ENCODE assay signal across 28 cellular contexts in the genomic region with DNA sequence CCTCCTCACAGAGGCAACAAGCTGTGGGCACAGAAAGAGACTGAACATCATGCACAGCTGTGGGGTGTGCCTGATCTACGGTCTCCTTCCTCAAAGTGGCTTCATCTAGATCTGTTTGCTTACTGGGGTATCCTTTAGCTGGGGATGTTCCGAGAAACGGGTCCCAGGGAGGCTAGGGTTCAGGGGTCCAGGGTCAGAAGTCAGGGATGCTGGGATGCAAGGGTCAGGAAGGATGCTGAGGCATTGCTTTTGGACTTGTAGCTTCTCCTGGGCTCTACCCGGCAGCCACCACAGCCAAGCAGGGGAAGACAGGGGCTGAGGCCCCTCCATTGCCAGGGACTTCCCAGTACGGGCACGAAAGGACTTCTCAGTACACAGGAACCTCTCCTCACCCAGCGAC. TPM values are rescaled to one million over a fixed set of nuclear protein-coding genes. Genes with fewer than 3 reads are reported as not detected.
"Had no signal": no experiment of that assay in that cellular context is flagged by ENCODE, and none has a peak within 500 bp of the region (broad histone marks: within the 10 kb centered on the region; RNA-seq: fewer than 3 reads in every experiment).

No MANE protein-coding gene starts in this region.

- H2AFZ ChIP-seq: neural progenitor cell had no signal

- H3K27me3 ChIP-seq: neural progenitor cell, pancreas, right lobe of liver, upper lobe of left lung, vagina had no signal

- H3K27ac ChIP-seq: left lung, neural progenitor cell, pancreas, psoas muscle, right lobe of liver, stomach, suprapubic skin, thoracic aorta, tibial artery, vagina had no signal

- DNase-seq: hippocampal formation; left colon; left lung; mesendoderm; naive B cell; natural killer cell; nephron progenitor cell; pancreas; psoas muscle; right lobe of liver; stimulated activated CD4-positive, alpha-beta T cell treated with anti-CD3 and anti-CD28 coated beads, Interleukin-1b, Interleukin-23, amount 100 ng/mL, for 48 hours; stimulated activated CD4-positive, alpha-beta T cell treated with anti-CD3 and anti-CD28 coated beads, Interleukin-2, amount 100 ng/mL, for 48 hours; stimulated activated CD4-positive, alpha-beta T cell treated with anti-CD3 and anti-CD28 coated beads, Interleukin-4, amount 100 ng/mL, for 4 hours; stimulated activated CD8-positive, alpha-beta memory T cell treated with anti-CD3 and anti-CD28 coated beads, Interleukin-4, amount 100 ng/mL, for 48 hours; stimulated activated naive CD8-positive, alpha-beta T cell treated with anti-CD3 and anti-CD28 coated beads, Interleukin-15, Interleukin-2, amounts not matched to agents 100 U/mL and 50 U/mL, for 24 hours; stomach; upper lobe of left lung had no signal

- H3K4me3 ChIP-seq: left lung, lung, neural progenitor cell, pancreas, psoas muscle, right lobe of liver, smooth muscle cell, stomach, suprapubic skin, thoracic aorta, tibial artery, upper lobe of left lung, vagina had no signal

- ATAC-seq: left colon; left lung; natural killer cell; pancreas; psoas muscle; right lobe of liver; stimulated activated memory B cell treated with anti-CD40 and anti-IgM and Interleukin-4, amounts not matched to agents 10 μg/mL and 1 μg/mL and 100 μg/mL, for 72 hours; stimulated activated naive CD8-positive, alpha-beta T cell treated with anti-CD3 and anti-CD28 coated beads, Interleukin-15, Interleukin-2, amounts not matched to agents 100 U/mL and 50 U/mL, for 24 hours had no signal

- H3K9ac ChIP-seq: neural progenitor cell had no signal

- H3K36me3 ChIP-seq: left lung, neural progenitor cell, pancreas, right lobe of liver, stomach, suprapubic skin, thoracic aorta, tibial artery, upper lobe of left lung, vagina had no signal

- H3K4me1 ChIP-seq: left lung, neural progenitor cell, pancreas, psoas muscle, right lobe of liver, stomach, suprapubic skin, tibial artery, vagina had no signal

- H3K9me3 ChIP-seq: left lung, pancreas, psoas muscle, right lobe of liver, suprapubic skin, thoracic aorta, tibial artery, upper lobe of left lung, vagina had no signal

- H3K4me2 ChIP-seq: neural progenitor cell, smooth muscle cell had no signal

RNA-seq across cellular contexts. Expression of gene CD300LG, which starts 6.6 kb away (rescaled TPM):
- total RNA-seq: mesothelial cell of epicardium, mononuclear cell, natural killer cell, smooth muscle cell had no signal
- polyA plus RNA-seq: keratinocyte, smooth muscle cell had no signal

RNA-seq across cellular contexts. Expression of gene MPP3, which starts 20.6 kb away (rescaled TPM):
- total RNA-seq: natural killer cell had no signal
